Comparison of ENCODE assay signal across 10 cellular contexts in genomic region chr6:137949686-137950390, GRCh38.
DNase-seq lines count a peak whose midpoint lies in the region; ATAC-seq and TF ChIP-seq lines count a peak whose summit lies in the region.
"Had no signal": no experiment of that assay in that cellular context is flagged by ENCODE, and none has a peak within 500 bp of the region (broad histone marks: within the 10 kb centered on the region; RNA-seq: fewer than 3 reads in every experiment).

No MANE protein-coding gene starts in this region.

- H3K4me3 ChIP-seq in A673 (ENCODE audit: low read depth, low read length, poor library complexity, severe bottlenecking) (no peak overlapping the region), mesenchymal stem cell (ENCODE audit: insufficient read depth in 1 of 2, low read depth in 1 of 2, low read length in 2 of 2) (no peak overlapping the region)

- H3K36me3 Mint-ChIP-seq in activated naive CD8-positive, alpha-beta T cell treated with anti-CD3 and anti-CD28 coated beads for 36 hours, result no peaks in the 10 kb centered on the region
- peaks cover 2% of the 10 kb centered on the region for H3K36me3 Mint-ChIP-seq in chondrocyte (ENCODE audit: low read depth)

- no peaks in the 10 kb centered on the region for H3K36me3 ChIP-seq in A673 (ENCODE audit: insufficient read depth, low read length, poor library complexity, severe bottlenecking)
- H3K36me3 ChIP-seq in mesenchymal stem cell (ENCODE audit: control insufficient read depth in 1 of 2, insufficient read depth in 2 of 2, low read depth in 1 of 2, low read length in 2 of 2), result no peaks in the 10 kb centered on the region

- no peak overlapping the region for H4K8ac ChIP-seq in mesenchymal stem cell (ENCODE audit: low read length)

- H3K4me1 Mint-ChIP-seq in activated naive CD8-positive, alpha-beta T cell treated with anti-CD3 and anti-CD28 coated beads for 36 hours, result peaks cover 23% of the 10 kb centered on the region
- peaks cover 1% of the 10 kb centered on the region for H3K4me1 Mint-ChIP-seq in chondrocyte (ENCODE audit: low read depth)

- no peak overlapping the region for H3K4me3 Mint-ChIP-seq in activated naive CD8-positive, alpha-beta T cell treated with anti-CD3 and anti-CD28 coated beads for 36 hours
- no peak overlapping the region for H3K4me3 Mint-ChIP-seq in chondrocyte (ENCODE audit: unreplicated experiment)

- no peak for DNase-seq in activated naive CD8-positive, alpha-beta T cell treated with anti-CD3 and anti-CD28 coated beads for 36 hours
- DNase-seq in chondrocyte (ENCODE audit: low spot score) (no peak), A673 (ENCODE audit: low spot score) (no peak), mesenchymal stem cell (no peak), retina (no peak)
- DNase-seq: activated CD4-positive, alpha-beta T cell treated with anti-CD3 and anti-CD28 coated beads, Interleukin-2, amount 50 U/mL, for 4 hours; GF-D8 had no signal

- no TSS peak for BruUV-seq in A673 (replicated peaks; lab: Mats Ljungman, UMichigan)

- no peak overlapping the region for H2BK15ac ChIP-seq in mesenchymal stem cell (ENCODE audit: low read depth, poor library complexity, severe bottlenecking)

- no peak overlapping the region for H2AK5ac ChIP-seq in mesenchymal stem cell (ENCODE audit: low read length, severe bottlenecking)

- CTCF ChIA-PET in A673 (lab: Charles Lee), result no interaction called here

- no peaks in the 10 kb centered on the region for H3K9me3 Mint-ChIP-seq in activated naive CD8-positive, alpha-beta T cell treated with anti-CD3 and anti-CD28 coated beads for 36 hours
- H3K9me3 Mint-ChIP-seq in chondrocyte (ENCODE audit: low read depth), result peaks cover 3% of the 10 kb centered on the region

- intact Hi-C loops in A673 (cut with micrococcal nuclease; ENCODE audit: unreplicated experiment), result no loop called here

- H3K4me1 ChIP-seq in A673 (ENCODE audit: insufficient read depth, low read length, poor library complexity, severe bottlenecking) (no peaks in the 10 kb centered on the region), mesenchymal stem cell (ENCODE audit: control insufficient read depth, insufficient read depth, low read depth, low read length) (no peaks in the 10 kb centered on the region)

- peaks cover 28% of the 10 kb centered on the region for H3K27me3 ChIP-seq in A673 (replicated peaks; ENCODE audit: insufficient read depth, low read depth, low read length, poor library complexity)
- H3K27me3 ChIP-seq in mesenchymal stem cell (ENCODE audit: control insufficient read depth in 1 of 2, insufficient read depth in 1 of 2, low read length in 2 of 2), result peaks cover 0 to 3% of the 10 kb centered on the region in 2 experiments

- no peak overlapping the region for H2BK120ac ChIP-seq in mesenchymal stem cell (ENCODE audit: low read depth, low read length)

- no peak overlapping the region for H2BK12ac ChIP-seq in mesenchymal stem cell (ENCODE audit: low read length in 2 of 2)

- H2AFZ ChIP-seq in mesenchymal stem cell (ENCODE audit: low read depth, low read length), result no peak overlapping the region

- peak overlapping the region; percentile 60 for H3K27ac Mint-ChIP-seq in activated naive CD8-positive, alpha-beta T cell treated with anti-CD3 and anti-CD28 coated beads for 36 hours
- no peak overlapping the region for H3K27ac Mint-ChIP-seq in chondrocyte (ENCODE audit: unreplicated experiment)

- H3K4me2 ChIP-seq in mesenchymal stem cell (ENCODE audit: low read length, poor library complexity, severe bottlenecking), result no peak overlapping the region

- H4K91ac ChIP-seq in mesenchymal stem cell (ENCODE audit: low read length), result no peak overlapping the region

- ATAC-seq in GM18498 (IDR thresholded peaks at IDR 0.05; ENCODE audit: unreplicated experiment), result peak; percentile 56
- peak; percentile 43 for ATAC-seq in GM19452 (IDR thresholded peaks at IDR 0.05; ENCODE audit: unreplicated experiment)
- ATAC-seq in HG03175 (IDR thresholded peaks at IDR 0.05; ENCODE audit: unreplicated experiment), result peak; percentile 68

- no peak overlapping the region for H3K4ac ChIP-seq in mesenchymal stem cell (ENCODE audit: low read depth in 1 of 2, low read length in 2 of 2)

- no peak overlapping the region for H2BK5ac ChIP-seq in mesenchymal stem cell (ENCODE audit: low read depth, low read length, poor library complexity, severe bottlenecking)

- 91% methylated on average over 1 of the region's 1 CpG for WGBS in mesenchymal stem cell

- H3K27me3 Mint-ChIP-seq in activated naive CD8-positive, alpha-beta T cell treated with anti-CD3 and anti-CD28 coated beads for 36 hours, result peaks cover 3% of the 10 kb centered on the region
- peaks cover 8% of the 10 kb centered on the region for H3K27me3 Mint-ChIP-seq in chondrocyte (ENCODE audit: low read depth)

- H3K79me1 ChIP-seq in mesenchymal stem cell (replicated peaks; ENCODE audit: low read length, poor library complexity, severe bottlenecking), result no peaks in the 10 kb centered on the region

- H3K18ac ChIP-seq in mesenchymal stem cell (ENCODE audit: low read depth in 1 of 2, low read length in 2 of 2), result no peak overlapping the region

- POLR2A ChIA-PET in A673 (lab: Charles Lee; ENCODE audit: low non-redundant PET), result no interaction called here

- H3K27ac ChIP-seq in A673 (ENCODE audit: low read depth, low read length, poor library complexity, severe bottlenecking) (no peak overlapping the region), mesenchymal stem cell (ENCODE audit: low read length, poor library complexity, severe bottlenecking) (no peak overlapping the region)

- no peak overlapping the region for H3K9ac ChIP-seq in mesenchymal stem cell (ENCODE audit: low read length)

- TF ChIP-seq CTCF in chondrocyte (IDR thresholded peaks at IDR 0.05) (no peak), A673 (conservative IDR thresholded peaks at IDR 0.05; ENCODE audit: low read depth, low read length) (no peak)

- no peak overlapping the region for H3K23ac ChIP-seq in mesenchymal stem cell (ENCODE audit: low read length in 2 of 2)

- no peak overlapping the region for H3K14ac ChIP-seq in mesenchymal stem cell (ENCODE audit: low read length in 2 of 2)

- no peaks in the 10 kb centered on the region for H3K9me3 ChIP-seq in A673 (ENCODE audit: low read depth, low read length, poor library complexity, severe bottlenecking)
- H3K9me3 ChIP-seq in mesenchymal stem cell (ENCODE audit: control insufficient read depth, low read length), result no peaks in the 10 kb centered on the region
